17 cellular contexts compared by ENCODE assay signal in the genomic region with DNA sequence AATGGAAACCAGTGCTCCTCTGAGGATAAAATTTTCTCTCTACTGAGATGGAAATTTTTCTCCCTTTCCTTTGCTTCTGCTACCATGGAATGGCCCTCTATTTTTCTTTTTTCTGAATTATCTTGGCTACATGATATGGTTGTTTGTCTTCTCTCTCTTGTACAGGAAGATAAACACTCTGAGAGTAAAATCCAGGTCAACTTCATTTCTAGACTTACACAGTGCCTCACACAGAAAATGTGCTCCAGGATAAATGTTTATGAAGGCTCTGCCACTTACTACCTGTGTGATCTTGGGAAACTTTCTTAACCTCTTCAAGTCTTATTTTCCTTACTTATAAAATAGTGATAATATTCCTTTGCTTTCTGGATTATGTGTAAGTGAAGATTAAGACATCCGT.
DNase-seq lines count a peak whose midpoint lies in the region; ATAC-seq and TF ChIP-seq lines count a peak whose summit lies in the region.
"Had no signal": no experiment of that assay in that cellular context is flagged by ENCODE, and none has a peak within 500 bp of the region (broad histone marks: within the 10 kb centered on the region; RNA-seq: fewer than 3 reads in every experiment).

No MANE protein-coding gene starts in this region.

- H3K27me3 ChIP-seq in liver (ENCODE audit: control insufficient read depth in 4 of 4, insufficient read depth in 4 of 4, low read length in 3 of 4): no peaks in the 10 kb centered on the region
- H3K27me3 ChIP-seq in sigmoid colon: no peaks in the 10 kb centered on the region
- H3K27me3 ChIP-seq in Peyer's patch: no peaks in the 10 kb centered on the region
- H3K27me3 ChIP-seq in uterus: no peaks in the 10 kb centered on the region
- H3K27me3 ChIP-seq: esophagus muscularis mucosa, foreskin keratinocyte, neutrophil had no signal

- intact Hi-C loops in sigmoid colon (cut with DNase I) (loop anchor here (5.0 kb wide), 1 partner anchor 151 kb away; no protein-coding TSS in a partner anchor), uterus (cut with DNase I; ENCODE audit: low total_unique reads) (no loop called here)

- no peaks in the 10 kb centered on the region for H3K36me3 ChIP-seq in liver (ENCODE audit: control insufficient read depth in 4 of 4, insufficient read depth in 3 of 4, low read depth in 1 of 4, low read length in 3 of 4)
- H3K36me3 ChIP-seq in sigmoid colon: no peaks in the 10 kb centered on the region
- H3K36me3 ChIP-seq in Peyer's patch: no peaks in the 10 kb centered on the region
- H3K36me3 ChIP-seq in uterus: no peaks in the 10 kb centered on the region
- H3K36me3 ChIP-seq: esophagus muscularis mucosa, neutrophil, prostate gland had no signal

- H3K9ac ChIP-seq in liver (ENCODE audit: low read depth in 1 of 2, low read length in 2 of 2): no peak overlapping the region

- CTCF ChIA-PET in HEK293T (lab: Yijun Ruan, JAX): interaction anchor here (0.6 to 1.1 kb wide), 6 partner anchors 11 to 368 kb away, joined by 3 to 5 read pairs (median 4); no protein-coding TSS in a partner anchor

- TF ChIP-seq RAD21 in liver (IDR thresholded peaks at IDR 0.05): no peak

- H3K4me3 ChIP-seq in choroid plexus epithelial cell (ENCODE audit: low read depth, low read length) (no peak overlapping the region), liver (ENCODE audit: low read depth in 1 of 3, low read length in 3 of 3) (no peak overlapping the region), sigmoid colon (peak overlapping the region in 2 of 4 donors; percentile 24), Peyer's patch (no peak overlapping the region), uterus (no peak overlapping the region)
- H3K4me3 ChIP-seq: PC-9, prostate gland, skin epidermis had no signal

- H3K27ac ChIP-seq in liver (ENCODE audit: low read depth in 1 of 2, low read length in 2 of 2): no peak overlapping the region
- H3K27ac ChIP-seq in sigmoid colon: peak overlapping the region in 3 of 4 donors; percentile 66 to 83 (median 80)
- no peak overlapping the region for H3K27ac ChIP-seq in Peyer's patch
- peak overlapping the region in 1 of 2 donors; percentile 46 for H3K27ac ChIP-seq in uterus
- H3K27ac ChIP-seq: foreskin keratinocyte, neutrophil, PC-9, prostate gland had no signal

- no peak for TF ChIP-seq EP300 in sigmoid colon (IDR thresholded peaks at IDR 0.05)

- no peaks in the 10 kb centered on the region for H3K9me3 ChIP-seq in liver (ENCODE audit: control insufficient read depth in 4 of 4, low read length in 3 of 4)
- H3K9me3 ChIP-seq in sigmoid colon: no peaks in the 10 kb centered on the region
- no peaks in the 10 kb centered on the region for H3K9me3 ChIP-seq in Peyer's patch
- no peaks in the 10 kb centered on the region for H3K9me3 ChIP-seq in uterus
- H3K9me3 ChIP-seq: esophagus muscularis mucosa, neutrophil, prostate gland had no signal

- POLR2A ChIA-PET in HEK293T (lab: Yijun Ruan, JAX): no interaction called here

- DNase-seq in DMS53 treated with DMSO at 0.1 percent for 48 hours (lab: John Stamatoyannopoulos, UW; ENCODE audit: unreplicated experiment) (peak; percentile 29), choroid plexus epithelial cell (ENCODE audit: low read depth) (peak; percentile 10), sigmoid colon (no peak), HEK293T (ENCODE audit: extremely low spot score) (no peak), Peyer's patch (no peak), uterus (no peak)
- DNase-seq: activated CD4-positive, alpha-beta T cell treated with anti-CD3 and anti-CD28 coated beads for 1 hour; central memory CD4-positive, alpha-beta T cell; stimulated activated naive CD4-positive, alpha-beta T cell had no signal

- TF ChIP-seq POLR2A in sigmoid colon (IDR thresholded peaks at IDR 0.05) (no peak), Peyer's patch (IDR thresholded peaks at IDR 0.05) (no peak), uterus (IDR thresholded peaks at IDR 0.05) (no peak)

- ATAC-seq in GM19397 (IDR thresholded peaks at IDR 0.05; ENCODE audit: unreplicated experiment): no peak

- H3K4me1 ChIP-seq in liver (ENCODE audit: control insufficient read depth in 4 of 4, insufficient read depth in 4 of 4, low read length in 3 of 4) (peaks cover 0 to 7% (median 7%) of the 10 kb centered on the region in 4 donors), sigmoid colon (peaks cover 0 to 42% (median 19%) of the 10 kb centered on the region in 4 donors), Peyer's patch (no peaks in the 10 kb centered on the region), uterus (no peaks in the 10 kb centered on the region)
- H3K4me1 ChIP-seq: foreskin keratinocyte, prostate gland had no signal

- 84% methylated on average over 1 of the region's 1 CpG for WGBS in liver
- WGBS in sigmoid colon, 2 donors: 90 to 96% methylated on average over 1 of the region's 1 CpG

- TF ChIP-seq CTCF in choroid plexus epithelial cell (conservative IDR thresholded peaks at IDR 0.05; ENCODE audit: low read depth, low read length): no peak
- no peak for TF ChIP-seq CTCF in liver (IDR thresholded peaks at IDR 0.05; ENCODE audit: low read depth, low read length, missing input control)
- TF ChIP-seq CTCF in sigmoid colon (IDR thresholded peaks at IDR 0.05): no peak
- no peak for TF ChIP-seq CTCF in Peyer's patch (IDR thresholded peaks at IDR 0.05)
- TF ChIP-seq CTCF in uterus (IDR thresholded peaks at IDR 0.05): no peak

TF ChIP-seq in liver, 16 proteins besides CTCF, POLR2A, EP300 and RAD21:
- TF ChIP-seq, protein P1, sequence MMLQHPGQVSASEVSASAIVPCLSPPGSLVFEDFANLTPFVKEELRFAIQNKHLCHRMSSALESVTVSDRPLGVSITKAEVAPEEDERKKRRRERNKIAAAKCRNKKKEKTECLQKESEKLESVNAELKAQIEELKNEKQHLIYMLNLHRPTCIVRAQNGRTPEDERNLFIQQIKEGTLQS (IDR thresholded peaks at IDR 0.05): no peak
- peak; percentile 9 for TF ChIP-seq YY1 (IDR thresholded peaks at IDR 0.05)

TF ChIP-seq in HEK293T, 16 proteins besides CTCF, POLR2A, EP300 and RAD21:
- TF ChIP-seq SP1 (IDR thresholded peaks at IDR 0.05): no peak
- TF ChIP-seq ELF4 (IDR thresholded peaks at IDR 0.05): no peak
- no peak for TF ChIP-seq HDGF (IDR thresholded peaks at IDR 0.05; ENCODE audit: borderline replicate concordance)
- TF ChIP-seq FOXM1 (IDR thresholded peaks at IDR 0.05; ENCODE audit: borderline replicate concordance): no peak

Comparison
In these comparisons a context has a peak if more than half of its experiments do, and no peak if none do; other contexts are left out.
1. DNase-seq: peak in DMS53 treated with DMSO at 0.1 percent for 48 hours (single experiment) and choroid plexus epithelial cell (single experiment); none in sigmoid colon (single experiment), HEK293T (single experiment), Peyer's patch (0 of 3) and uterus (0 of 2).
2. H3K27ac ChIP-seq: peak in sigmoid colon (3 of 4); none in liver (0 of 2) and Peyer's patch (0 of 4).